33 cellular contexts compared by ENCODE assay signal in genomic region chr17:6580628-6581027, GRCh38.
"Had no signal": no experiment of that assay in that cellular context is flagged by ENCODE, and none has a peak within 500 bp of the region (broad histone marks: within the 10 kb centered on the region; RNA-seq: fewer than 3 reads in every experiment).

No MANE protein-coding gene starts in this region.

- H3K9me3 ChIP-seq: body of pancreas, breast epithelium had no signal

- ATAC-seq: activated CD8-positive, alpha-beta memory T cell treated with anti-CD3 and anti-CD28 coated beads, Interleukin-2, amount 10 ng/mL, durations not matched to agents 7 days and 5 days; activated CD8-positive, alpha-beta T cell treated with anti-CD3 and anti-CD28 coated beads, Interleukin-2, amount 10 ng/mL, durations not matched to agents 7 days and 5 days; activated naive CD4-positive, alpha-beta T cell treated with anti-CD3 and anti-CD28 coated beads, Interleukin-2, amount 50 U/mL, for 72 hours; body of pancreas had no signal

- H3K27me3 ChIP-seq: adrenal gland, body of pancreas, brain microvascular endothelial cell, breast epithelium had no signal

- H3K9me3 Mint-ChIP-seq: activated CD4-positive, alpha-beta memory T cell treated with anti-CD3 and anti-CD28 coated beads, Interleukin-2, amount 10 ng/mL, durations not matched to agents 7 days and 5 days; activated naive CD4-positive, alpha-beta T cell treated with anti-CD3 and anti-CD28 coated beads, Interleukin-2, amount 50 U/mL, for 72 hours; activated naive CD8-positive, alpha-beta T cell treated with anti-CD3 and anti-CD28 coated beads for 36 hours; activated T-cell treated with anti-CD3 and anti-CD28 coated beads, Interleukin-2, amount 50 U/mL, for 24 hours had no signal

- H3K36me3 ChIP-seq: breast epithelium had no signal

- H3K27ac ChIP-seq: adrenal gland, body of pancreas, brain microvascular endothelial cell, breast epithelium, VCaP had no signal

- H3K4me3 Mint-ChIP-seq: activated B cell treated with CpG ODN at 0.5 μM for 24 hours; activated CD4-positive, alpha-beta memory T cell treated with anti-CD3 and anti-CD28 coated beads, Interleukin-2, amount 10 ng/mL, durations not matched to agents 7 days and 5 days; activated CD4-positive, alpha-beta T cell treated with anti-CD3 and anti-CD28 coated beads, Interleukin-2, amount 10 ng/mL, durations not matched to agents 7 days and 5 days; activated CD8-positive, alpha-beta memory T cell treated with anti-CD3 and anti-CD28 coated beads, Interleukin-2, amount 10 ng/mL, durations not matched to agents 7 days and 5 days; activated CD8-positive, alpha-beta T cell treated with anti-CD3 and anti-CD28 coated beads, Interleukin-2, amount 10 ng/mL, durations not matched to agents 7 days and 5 days; activated naive CD4-positive, alpha-beta T cell treated with anti-CD3 and anti-CD28 coated beads for 36 hours; activated naive CD8-positive, alpha-beta T cell treated with anti-CD3 and anti-CD28 coated beads for 36 hours; activated T-cell treated with anti-CD3 and anti-CD28 coated beads, Interleukin-2, amount 50 U/mL, for 24 hours; T-helper 1 cell treated with Interleukin-12 subunit alpha and Interleukin-12 subunit beta and Interleukin-4 antibody, amounts not matched to agents 30 μg/mL and 1 μg/mL, for 36 hours; T-helper 2 cell treated with Interferon-gamma antibody and Interleukin-4, amounts not matched to agents 5 μg/mL and 100 μg/mL, for 36 hours had no signal

- H3K27ac Mint-ChIP-seq: activated B cell treated with CpG ODN at 0.5 μM for 24 hours; activated CD4-positive, alpha-beta memory T cell treated with anti-CD3 and anti-CD28 coated beads, Interleukin-2, amount 10 ng/mL, durations not matched to agents 7 days and 5 days; activated CD4-positive, alpha-beta T cell treated with anti-CD3 and anti-CD28 coated beads, Interleukin-2, amount 10 ng/mL, durations not matched to agents 7 days and 5 days; activated CD8-positive, alpha-beta memory T cell treated with anti-CD3 and anti-CD28 coated beads, Interleukin-2, amount 10 ng/mL, durations not matched to agents 7 days and 5 days; activated CD8-positive, alpha-beta T cell treated with anti-CD3 and anti-CD28 coated beads, Interleukin-2, amount 10 ng/mL, durations not matched to agents 7 days and 5 days; activated naive CD4-positive, alpha-beta T cell treated with anti-CD3 and anti-CD28 coated beads for 36 hours; activated naive CD8-positive, alpha-beta T cell treated with anti-CD3 and anti-CD28 coated beads for 36 hours; activated T-cell treated with anti-CD3 and anti-CD28 coated beads, Interleukin-2, amount 50 U/mL, for 24 hours; activated T-helper 2 cell treated with anti-CD3 and anti-CD28 coated beads, Interferon-gamma antibody, Interleukin-2, Interleukin-4, amounts not matched to agents 10 μg/mL and 5 μg/mL and 100 μg/mL, durations not matched to agents 14 hours and 24 hours and 36 hours; T-helper 1 cell treated with Interleukin-12 subunit alpha and Interleukin-12 subunit beta and Interleukin-4 antibody, amounts not matched to agents 30 μg/mL and 1 μg/mL, for 36 hours; T-helper 2 cell treated with Interferon-gamma antibody and Interleukin-4, amounts not matched to agents 5 μg/mL and 100 μg/mL, for 36 hours had no signal

- H3K4me1 ChIP-seq: body of pancreas, breast epithelium had no signal

- DNase-seq: activated B cell treated with CpG ODN at 0.5 μM for 24 hours; activated CD4-positive, alpha-beta memory T cell treated with anti-CD3 and anti-CD28 coated beads, Interleukin-2, amount 10 ng/mL, durations not matched to agents 7 days and 5 days; activated CD4-positive, alpha-beta T cell treated with anti-CD3 and anti-CD28 coated beads for 48 hours; activated CD4-positive, alpha-beta T cell treated with anti-CD3 and anti-CD28 coated beads, Interleukin-2, amount 10 ng/mL, durations not matched to agents 7 days and 5 days; activated CD4-positive, alpha-beta T cell treated with anti-CD3 and anti-CD28 coated beads, Interleukin-2, amount 50 U/mL, for 48 hours; activated CD4-positive, CD25-positive, alpha-beta regulatory T cell treated with anti-CD3 and anti-CD28 coated beads, Interleukin-2, amount 50 U/mL, for 72 hours; activated CD8-positive, alpha-beta memory T cell treated with anti-CD3 and anti-CD28 coated beads for 24 hours; activated CD8-positive, alpha-beta memory T cell treated with anti-CD3 and anti-CD28 coated beads, Interleukin-2, amount 10 ng/mL, durations not matched to agents 7 days and 5 days; activated CD8-positive, alpha-beta memory T cell treated with anti-CD3 and anti-CD28 coated beads, Interleukin-2, amount 50 U/mL, for 48 hours; activated CD8-positive, alpha-beta T cell treated with anti-CD3 and anti-CD28 coated beads, Interleukin-2, amount 10 ng/mL, durations not matched to agents 7 days and 5 days; activated effector memory CD4-positive, alpha-beta T cell treated with Interleukin-2 at 50 U/mL for 16 hours; activated gamma-delta T cell; activated naive CD4-positive, alpha-beta T cell; activated naive CD4-positive, alpha-beta T cell treated with anti-CD3 and anti-CD28 coated beads for 36 hours; activated naive CD4-positive, alpha-beta T cell treated with anti-CD3 and anti-CD28 coated beads, Interleukin-2, amount 50 U/mL, for 16 hours; activated naive CD8-positive, alpha-beta T cell treated with anti-CD3 and anti-CD28 coated beads for 36 hours; activated T-cell treated with anti-CD3 and anti-CD28 coated beads, Interleukin-2, amount 50 U/mL, for 24 hours; activated T-cell treated with anti-CD3 and anti-CD28 coated beads, Interleukin-2, amount 50 U/mL, for 48 hours; adrenal gland; amniotic stem cell; aorta; body of pancreas; brain microvascular endothelial cell; central memory CD4-positive, alpha-beta T cell; T-helper 1 cell; T-helper 2 cell; T-helper 9 cell had no signal

- H3K4me3 ChIP-seq: adrenal gland, body of pancreas, breast epithelium had no signal

- H3K27me3 Mint-ChIP-seq: activated B cell treated with CpG ODN at 0.5 μM for 24 hours; activated CD4-positive, alpha-beta memory T cell treated with anti-CD3 and anti-CD28 coated beads, Interleukin-2, amount 10 ng/mL, durations not matched to agents 7 days and 5 days; activated CD4-positive, alpha-beta T cell treated with anti-CD3 and anti-CD28 coated beads, Interleukin-2, amount 10 ng/mL, durations not matched to agents 7 days and 5 days; activated CD8-positive, alpha-beta memory T cell treated with anti-CD3 and anti-CD28 coated beads, Interleukin-2, amount 10 ng/mL, durations not matched to agents 7 days and 5 days; activated naive CD8-positive, alpha-beta T cell treated with anti-CD3 and anti-CD28 coated beads for 36 hours; activated T-cell treated with anti-CD3 and anti-CD28 coated beads, Interleukin-2, amount 50 U/mL, for 24 hours had no signal
